Comparison of ENCODE assay signal across 1 cellular context in the genomic region with DNA sequence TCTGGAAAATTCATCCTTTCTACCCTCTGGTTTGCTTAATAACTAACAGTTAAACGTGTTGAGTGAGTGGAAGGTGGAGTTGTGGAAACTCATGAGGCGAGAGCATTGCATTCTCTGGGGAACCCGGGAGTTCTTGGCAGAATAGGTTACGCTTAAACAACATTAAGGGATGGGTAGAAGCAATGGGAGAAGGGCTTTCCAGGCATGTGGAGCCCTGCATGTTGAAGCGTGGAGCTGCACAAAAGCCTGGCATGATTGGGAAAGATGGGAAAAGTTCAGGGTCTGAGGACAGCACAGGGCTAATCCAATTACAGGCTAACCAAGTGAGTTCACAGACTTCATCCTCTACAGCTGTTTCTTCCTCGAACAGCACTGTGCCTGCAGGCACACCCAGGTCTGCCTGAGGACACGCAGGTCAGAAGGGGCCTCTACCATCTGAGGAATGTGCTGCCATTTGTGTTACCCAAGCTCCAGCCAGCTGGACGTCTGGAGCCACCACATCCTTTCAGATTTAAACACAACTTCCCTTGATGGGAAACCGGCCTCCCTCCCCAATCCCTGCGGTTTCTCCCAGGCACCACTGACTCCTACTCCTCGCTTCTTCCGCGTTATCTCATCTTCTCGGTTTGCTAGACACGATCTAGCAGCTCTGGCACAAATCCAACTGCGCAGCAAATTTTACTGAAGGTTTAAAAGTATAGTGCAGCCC.
TF ChIP-seq lines count a peak whose summit lies in the region.

No MANE protein-coding gene starts in this region.

TF ChIP-seq in HepG2, 621 proteins besides CTCF, POLR2A, EP300 and RAD21 (continued from another document and continues in another):
- TF ChIP-seq, protein P1, sequence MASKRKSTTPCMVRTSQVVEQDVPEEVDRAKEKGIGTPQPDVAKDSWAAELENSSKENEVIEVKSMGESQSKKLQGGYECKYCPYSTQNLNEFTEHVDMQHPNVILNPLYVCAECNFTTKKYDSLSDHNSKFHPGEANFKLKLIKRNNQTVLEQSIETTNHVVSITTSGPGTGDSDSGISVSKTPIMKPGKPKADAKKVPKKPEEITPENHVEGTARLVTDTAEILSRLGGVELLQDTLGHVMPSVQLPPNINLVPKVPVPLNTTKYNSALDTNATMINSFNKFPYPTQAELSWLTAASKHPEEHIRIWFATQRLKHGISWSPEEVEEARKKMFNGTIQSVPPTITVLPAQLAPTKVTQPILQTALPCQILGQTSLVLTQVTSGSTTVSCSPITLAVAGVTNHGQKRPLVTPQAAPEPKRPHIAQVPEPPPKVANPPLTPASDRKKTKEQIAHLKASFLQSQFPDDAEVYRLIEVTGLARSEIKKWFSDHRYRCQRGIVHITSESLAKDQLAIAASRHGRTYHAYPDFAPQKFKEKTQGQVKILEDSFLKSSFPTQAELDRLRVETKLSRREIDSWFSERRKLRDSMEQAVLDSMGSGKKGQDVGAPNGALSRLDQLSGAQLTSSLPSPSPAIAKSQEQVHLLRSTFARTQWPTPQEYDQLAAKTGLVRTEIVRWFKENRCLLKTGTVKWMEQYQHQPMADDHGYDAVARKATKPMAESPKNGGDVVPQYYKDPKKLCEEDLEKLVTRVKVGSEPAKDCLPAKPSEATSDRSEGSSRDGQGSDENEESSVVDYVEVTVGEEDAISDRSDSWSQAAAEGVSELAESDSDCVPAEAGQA (IDR thresholded peaks at IDR 0.05; ENCODE audit: low read depth): no peak
- TF ChIP-seq, protein P1 (CRISPR knock-in tag; IDR thresholded peaks at IDR 0.05; ENCODE audit: borderline replicate concordance): no peak
- no peak for TF ChIP-seq MED13 (CRISPR knock-in tag; IDR thresholded peaks at IDR 0.05)
- no peak for TF ChIP-seq ZNF484 (CRISPR knock-in tag; IDR thresholded peaks at IDR 0.05; ENCODE audit: borderline replicate concordance, low read depth)
- TF ChIP-seq, protein P2, sequence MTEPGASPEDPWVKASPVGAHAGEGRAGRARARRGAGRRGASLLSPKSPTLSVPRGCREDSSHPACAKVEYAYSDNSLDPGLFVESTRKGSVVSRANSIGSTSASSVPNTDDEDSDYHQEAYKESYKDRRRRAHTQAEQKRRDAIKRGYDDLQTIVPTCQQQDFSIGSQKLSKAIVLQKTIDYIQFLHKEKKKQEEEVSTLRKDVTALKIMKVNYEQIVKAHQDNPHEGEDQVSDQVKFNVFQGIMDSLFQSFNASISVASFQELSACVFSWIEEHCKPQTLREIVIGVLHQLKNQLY (CRISPR knock-in tag; IDR thresholded peaks at IDR 0.05): peak; percentile 56; the same call in 1 of the 2 replicates
- TF ChIP-seq, protein P3, sequence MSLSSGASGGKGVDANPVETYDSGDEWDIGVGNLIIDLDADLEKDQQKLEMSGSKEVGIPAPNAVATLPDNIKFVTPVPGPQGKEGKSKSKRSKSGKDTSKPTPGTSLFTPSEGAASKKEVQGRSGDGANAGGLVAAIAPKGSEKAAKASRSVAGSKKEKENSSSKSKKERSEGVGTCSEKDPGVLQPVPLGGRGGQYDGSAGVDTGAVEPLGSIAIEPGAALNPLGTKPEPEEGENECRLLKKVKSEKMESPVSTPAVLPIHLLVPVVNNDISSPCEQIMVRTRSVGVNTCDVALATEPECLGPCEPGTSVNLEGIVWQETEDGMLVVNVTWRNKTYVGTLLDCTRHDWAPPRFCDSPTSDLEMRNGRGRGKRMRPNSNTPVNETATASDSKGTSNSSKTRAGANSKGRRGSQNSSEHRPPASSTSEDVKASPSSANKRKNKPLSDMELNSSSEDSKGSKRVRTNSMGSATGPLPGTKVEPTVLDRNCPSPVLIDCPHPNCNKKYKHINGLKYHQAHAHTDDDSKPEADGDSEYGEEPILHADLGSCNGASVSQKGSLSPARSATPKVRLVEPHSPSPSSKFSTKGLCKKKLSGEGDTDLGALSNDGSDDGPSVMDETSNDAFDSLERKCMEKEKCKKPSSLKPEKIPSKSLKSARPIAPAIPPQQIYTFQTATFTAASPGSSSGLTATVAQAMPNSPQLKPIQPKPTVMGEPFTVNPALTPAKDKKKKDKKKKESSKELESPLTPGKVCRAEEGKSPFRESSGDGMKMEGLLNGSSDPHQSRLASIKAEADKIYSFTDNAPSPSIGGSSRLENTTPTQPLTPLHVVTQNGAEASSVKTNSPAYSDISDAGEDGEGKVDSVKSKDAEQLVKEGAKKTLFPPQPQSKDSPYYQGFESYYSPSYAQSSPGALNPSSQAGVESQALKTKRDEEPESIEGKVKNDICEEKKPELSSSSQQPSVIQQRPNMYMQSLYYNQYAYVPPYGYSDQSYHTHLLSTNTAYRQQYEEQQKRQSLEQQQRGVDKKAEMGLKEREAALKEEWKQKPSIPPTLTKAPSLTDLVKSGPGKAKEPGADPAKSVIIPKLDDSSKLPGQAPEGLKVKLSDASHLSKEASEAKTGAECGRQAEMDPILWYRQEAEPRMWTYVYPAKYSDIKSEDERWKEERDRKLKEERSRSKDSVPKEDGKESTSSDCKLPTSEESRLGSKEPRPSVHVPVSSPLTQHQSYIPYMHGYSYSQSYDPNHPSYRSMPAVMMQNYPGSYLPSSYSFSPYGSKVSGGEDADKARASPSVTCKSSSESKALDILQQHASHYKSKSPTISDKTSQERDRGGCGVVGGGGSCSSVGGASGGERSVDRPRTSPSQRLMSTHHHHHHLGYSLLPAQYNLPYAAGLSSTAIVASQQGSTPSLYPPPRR (CRISPR knock-in tag; IDR thresholded peaks at IDR 0.05; ENCODE audit: borderline replicate concordance): peak; percentile 65; the same call in 1 of the 2 replicates
- TF ChIP-seq TBP (CRISPR knock-in tag; IDR thresholded peaks at IDR 0.05): no peak
- peak; percentile 82 for TF ChIP-seq MED1 (CRISPR knock-in tag; IDR thresholded peaks at IDR 0.05)
- no peak for TF ChIP-seq KMT2A (CRISPR knock-in tag; IDR thresholded peaks at IDR 0.05)
- TF ChIP-seq, protein P4, sequence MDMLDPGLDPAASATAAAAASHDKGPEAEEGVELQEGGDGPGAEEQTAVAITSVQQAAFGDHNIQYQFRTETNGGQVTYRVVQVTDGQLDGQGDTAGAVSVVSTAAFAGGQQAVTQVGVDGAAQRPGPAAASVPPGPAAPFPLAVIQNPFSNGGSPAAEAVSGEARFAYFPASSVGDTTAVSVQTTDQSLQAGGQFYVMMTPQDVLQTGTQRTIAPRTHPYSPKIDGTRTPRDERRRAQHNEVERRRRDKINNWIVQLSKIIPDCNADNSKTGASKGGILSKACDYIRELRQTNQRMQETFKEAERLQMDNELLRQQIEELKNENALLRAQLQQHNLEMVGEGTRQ (IDR thresholded peaks at IDR 0.05; ENCODE audit: low read depth, low read length): no peak
- TF ChIP-seq, protein P4 (CRISPR knock-in tag; IDR thresholded peaks at IDR 0.05; ENCODE audit: borderline replicate concordance): 0 out of 2 replicates have a peak, but pooled peaks have one; percentile 8
- TF ChIP-seq MIER2 (CRISPR knock-in tag; IDR thresholded peaks at IDR 0.05): peak; percentile 40; the same call in 1 of the 2 replicates
- TF ChIP-seq ZNF530 (CRISPR knock-in tag; IDR thresholded peaks at IDR 0.05; ENCODE audit: low read depth): no peak
- 0 out of 2 replicates have a peak, but pooled peaks have one; percentile 6 for TF ChIP-seq ELF4 (CRISPR knock-in tag; IDR thresholded peaks at IDR 0.05; ENCODE audit: borderline replicate concordance)
- TF ChIP-seq ZNF44 (CRISPR knock-in tag; IDR thresholded peaks at IDR 0.05): no peak
- TF ChIP-seq, protein P5, sequence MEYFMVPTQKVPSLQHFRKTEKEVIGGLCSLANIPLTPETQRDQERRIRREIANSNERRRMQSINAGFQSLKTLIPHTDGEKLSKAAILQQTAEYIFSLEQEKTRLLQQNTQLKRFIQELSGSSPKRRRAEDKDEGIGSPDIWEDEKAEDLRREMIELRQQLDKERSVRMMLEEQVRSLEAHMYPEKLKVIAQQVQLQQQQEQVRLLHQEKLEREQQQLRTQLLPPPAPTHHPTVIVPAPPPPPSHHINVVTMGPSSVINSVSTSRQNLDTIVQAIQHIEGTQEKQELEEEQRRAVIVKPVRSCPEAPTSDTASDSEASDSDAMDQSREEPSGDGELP (IDR thresholded peaks at IDR 0.05; ENCODE audit: borderline replicate concordance, low read depth): peak; percentile 89
- TF ChIP-seq FOXO1 (CRISPR knock-in tag; IDR thresholded peaks at IDR 0.05): peak; percentile 28; the same call in 1 of the 2 replicates
- no peak for TF ChIP-seq ZNF589 (CRISPR knock-in tag; conservative IDR thresholded peaks at IDR 0.05)
- no peak for TF ChIP-seq MEF2D (CRISPR knock-in tag; IDR thresholded peaks at IDR 0.05)
- 0 out of 2 replicates have a peak, but pooled peaks have one; percentile 58 for TF ChIP-seq ZNF224 (CRISPR knock-in tag; IDR thresholded peaks at IDR 0.05)
- peak; percentile 55 for TF ChIP-seq HDAC1 (CRISPR knock-in tag; IDR thresholded peaks at IDR 0.05)
- peak; percentile 15 for TF ChIP-seq SRSF1 (optimal IDR thresholded peaks at IDR 0.05; ENCODE audit: low read depth, low read length)
- peak; percentile 88; the same call in 1 of the 2 replicates for TF ChIP-seq NPAS2 (CRISPR knock-in tag; IDR thresholded peaks at IDR 0.05; ENCODE audit: borderline replicate concordance)
- TF ChIP-seq, protein P6, sequence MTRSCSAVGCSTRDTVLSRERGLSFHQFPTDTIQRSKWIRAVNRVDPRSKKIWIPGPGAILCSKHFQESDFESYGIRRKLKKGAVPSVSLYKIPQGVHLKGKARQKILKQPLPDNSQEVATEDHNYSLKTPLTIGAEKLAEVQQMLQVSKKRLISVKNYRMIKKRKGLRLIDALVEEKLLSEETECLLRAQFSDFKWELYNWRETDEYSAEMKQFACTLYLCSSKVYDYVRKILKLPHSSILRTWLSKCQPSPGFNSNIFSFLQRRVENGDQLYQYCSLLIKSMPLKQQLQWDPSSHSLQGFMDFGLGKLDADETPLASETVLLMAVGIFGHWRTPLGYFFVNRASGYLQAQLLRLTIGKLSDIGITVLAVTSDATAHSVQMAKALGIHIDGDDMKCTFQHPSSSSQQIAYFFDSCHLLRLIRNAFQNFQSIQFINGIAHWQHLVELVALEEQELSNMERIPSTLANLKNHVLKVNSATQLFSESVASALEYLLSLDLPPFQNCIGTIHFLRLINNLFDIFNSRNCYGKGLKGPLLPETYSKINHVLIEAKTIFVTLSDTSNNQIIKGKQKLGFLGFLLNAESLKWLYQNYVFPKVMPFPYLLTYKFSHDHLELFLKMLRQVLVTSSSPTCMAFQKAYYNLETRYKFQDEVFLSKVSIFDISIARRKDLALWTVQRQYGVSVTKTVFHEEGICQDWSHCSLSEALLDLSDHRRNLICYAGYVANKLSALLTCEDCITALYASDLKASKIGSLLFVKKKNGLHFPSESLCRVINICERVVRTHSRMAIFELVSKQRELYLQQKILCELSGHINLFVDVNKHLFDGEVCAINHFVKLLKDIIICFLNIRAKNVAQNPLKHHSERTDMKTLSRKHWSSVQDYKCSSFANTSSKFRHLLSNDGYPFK (CRISPR knock-in tag; IDR thresholded peaks at IDR 0.05; ENCODE audit: borderline replicate concordance): no peak
- peak; percentile 60 for TF ChIP-seq ZNF883 (CRISPR knock-in tag; IDR thresholded peaks at IDR 0.05; ENCODE audit: not compliant biosample characterization)
- TF ChIP-seq, protein P7, sequence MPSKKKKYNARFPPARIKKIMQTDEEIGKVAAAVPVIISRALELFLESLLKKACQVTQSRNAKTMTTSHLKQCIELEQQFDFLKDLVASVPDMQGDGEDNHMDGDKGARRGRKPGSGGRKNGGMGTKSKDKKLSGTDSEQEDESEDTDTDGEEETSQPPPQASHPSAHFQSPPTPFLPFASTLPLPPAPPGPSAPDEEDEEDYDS (CRISPR knock-in tag; IDR thresholded peaks at IDR 0.05): no peak
- peak; percentile 60; the same call in 1 of the 2 replicates for TF ChIP-seq HOXA3 (CRISPR knock-in tag; IDR thresholded peaks at IDR 0.05)
- TF ChIP-seq RBM22 (optimal IDR thresholded peaks at IDR 0.05; ENCODE audit: low read length): peak; percentile 27
- TF ChIP-seq PITX1 (CRISPR knock-in tag; IDR thresholded peaks at IDR 0.05): peak; percentile 68; the same call in 1 of the 2 replicates
- TF ChIP-seq MIXL1 (CRISPR knock-in tag; IDR thresholded peaks at IDR 0.05): peak; percentile 100
- no peak for TF ChIP-seq ZNF34 (CRISPR knock-in tag; IDR thresholded peaks at IDR 0.05; ENCODE audit: borderline replicate concordance)
- no peak for TF ChIP-seq ZC3H13 (CRISPR knock-in tag; IDR thresholded peaks at IDR 0.05)
- TF ChIP-seq MXI1 (IDR thresholded peaks at IDR 0.05; ENCODE audit: borderline replicate concordance, low read depth, low read length): 0 out of 3 replicates have a peak, but pooled peaks have one; percentile 37
- 0 out of 2 replicates have a peak, but pooled peaks have one; percentile 50 for TF ChIP-seq ZNF839 (CRISPR knock-in tag; IDR thresholded peaks at IDR 0.05; ENCODE audit: borderline replicate concordance)
- no peak for TF ChIP-seq SP1 (IDR thresholded peaks at IDR 0.05)
- TF ChIP-seq SP1 (CRISPR knock-in tag; IDR thresholded peaks at IDR 0.05): no peak
- TF ChIP-seq, protein P8, sequence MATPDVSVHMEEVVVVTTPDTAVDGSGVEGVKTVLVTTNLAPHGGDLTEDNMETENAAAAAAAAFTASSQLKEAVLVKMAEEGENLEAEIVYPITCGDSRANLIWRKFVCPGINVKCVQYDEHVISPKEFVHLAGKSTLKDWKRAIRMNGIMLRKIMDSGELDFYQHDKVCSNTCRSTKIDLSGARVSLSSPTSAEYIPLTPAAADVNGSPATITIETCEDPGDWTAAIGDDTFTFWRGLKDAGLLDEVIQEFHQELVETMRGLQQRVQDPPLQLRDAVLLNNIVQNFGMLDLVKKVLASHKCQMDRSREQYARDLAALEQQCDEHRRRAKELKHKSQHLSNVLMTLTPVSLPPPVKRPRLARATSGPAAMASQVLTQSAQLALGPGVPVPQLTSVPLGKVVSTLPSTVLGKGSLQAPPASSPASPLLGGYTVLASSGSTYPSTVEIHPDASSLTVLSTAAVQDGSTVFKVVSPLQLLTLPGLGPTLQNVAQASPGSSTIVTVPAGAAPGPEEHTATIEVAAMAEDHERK (CRISPR knock-in tag; IDR thresholded peaks at IDR 0.05; ENCODE audit: low read depth): no peak
- no peak for TF ChIP-seq RNF2 (conservative IDR thresholded peaks at IDR 0.05; ENCODE audit: low read depth)
- TF ChIP-seq ZNF720 (CRISPR knock-in tag; IDR thresholded peaks at IDR 0.05): no peak
- TF ChIP-seq SKI (IDR thresholded peaks at IDR 0.05; ENCODE audit: partially characterized antibody): peak; percentile 38
